In the genomic region with DNA sequence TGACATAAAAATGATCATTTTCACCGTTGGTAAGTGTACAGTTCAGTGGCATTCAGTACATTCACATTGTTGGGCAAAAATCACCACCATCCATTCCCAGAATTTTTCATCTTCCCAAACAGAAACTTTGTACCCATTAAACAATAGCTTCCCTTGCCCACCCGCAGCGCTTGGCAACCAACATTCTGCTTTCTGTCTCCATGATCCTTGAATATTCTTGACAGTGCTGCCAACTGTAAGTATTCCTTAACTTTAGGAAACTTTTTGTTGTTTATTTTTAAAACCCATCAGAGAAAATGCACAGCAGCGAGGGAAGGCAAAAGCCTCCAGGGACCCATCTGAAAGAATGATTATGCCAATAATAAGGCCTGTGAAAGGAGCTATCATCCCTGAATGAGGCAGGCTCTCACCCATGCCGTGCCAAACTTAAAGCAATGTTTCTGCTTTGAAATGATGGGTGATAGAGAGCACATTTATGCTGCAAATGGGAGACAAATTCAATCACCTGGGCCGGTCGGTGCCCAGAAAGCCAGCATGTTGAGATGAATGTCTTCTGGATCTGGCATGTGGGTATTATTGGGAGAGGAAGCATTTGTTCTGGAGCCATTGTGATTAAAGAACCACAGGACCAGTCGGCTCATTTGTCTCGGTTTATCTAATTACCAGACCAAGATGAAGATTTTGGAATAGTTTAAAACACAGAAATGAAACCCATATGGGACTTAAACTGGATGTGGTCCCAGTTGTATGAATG, we compare ENCODE assay signal across 18 cellular contexts.
"Had no signal": no experiment of that assay in that cellular context is flagged by ENCODE, and none has a peak within 500 bp of the region (broad histone marks: within the 10 kb centered on the region; RNA-seq: fewer than 3 reads in every experiment).

No MANE protein-coding gene starts in this region.

- H3K9me3 ChIP-seq: colonic mucosa, lower lobe of right lung, tibial nerve had no signal

- H3K4me3 ChIP-seq: colonic mucosa, lower lobe of right lung, skin epidermis, tibial nerve had no signal

- H3K4me1 ChIP-seq: lower lobe of right lung had no signal

- H3K27me3 ChIP-seq: colonic mucosa, tibial nerve had no signal

- ATAC-seq: activated CD8-positive, alpha-beta T cell treated with anti-CD3 and anti-CD28 coated beads for 36 hours; activated naive CD8-positive, alpha-beta T cell treated with anti-CD3 and anti-CD28 coated beads, Interleukin-2, amount 50 U/mL, for 24 hours; lower lobe of right lung; natural killer cell treated with Interleukin-12 subunit alpha and Interleukin-12 subunit beta and Interleukin-15 and Interleukin-18, amount 100 ng/mL, for 72 hours; stimulated activated effector memory CD8-positive, alpha-beta T cell treated with anti-CD3 and anti-CD28 coated beads, Interleukin-12 subunit alpha, Interleukin-12 subunit beta, amount 100 ng/mL, for 72 hours had no signal

- DNase-seq: activated B cell treated with CpG ODN at 0.5 μM for 24 hours; activated CD4-positive, alpha-beta T cell treated with anti-CD3 and anti-CD28 coated beads, Interleukin-2, amount 50 U/mL, for 1 hour; activated CD8-positive, alpha-beta T cell treated with anti-CD3 and anti-CD28 coated beads for 36 hours; activated naive CD8-positive, alpha-beta T cell treated with anti-CD3 and anti-CD28 coated beads, Interleukin-2, amount 50 U/mL, for 24 hours; activated T-cell treated with anti-CD3 and anti-CD28 coated beads, Interleukin-2, amount 50 U/mL, for 48 hours; anterior cingulate cortex; colonic mucosa; effector memory CD4-positive, alpha-beta T cell; lower lobe of right lung; mesendoderm; posterior cingulate gyrus; stimulated activated CD4-positive, alpha-beta T cell treated with anti-CD3 and anti-CD28 coated beads, Interleukin-4, amount 100 ng/mL, for 24 hours; substantia nigra; T-helper 1 cell had no signal

- H3K27ac ChIP-seq: colonic mucosa, lower lobe of right lung had no signal

- H3K36me3 ChIP-seq: colonic mucosa, lower lobe of right lung, tibial nerve had no signal
